ENCODE assay signal across 22 cellular contexts in genomic region chr17:13833921-13834320, GRCh38.
A peak's percentile ranks its signal among the peaks of the same experiment; 100 is the strongest.
DNase-seq lines count a peak whose midpoint lies in the region; ATAC-seq and TF ChIP-seq lines count a peak whose summit lies in the region.
"Had no signal": no experiment of that assay in that cellular context is flagged by ENCODE, and none has a peak within 500 bp of the region (broad histone marks: within the 10 kb centered on the region; RNA-seq: fewer than 3 reads in every experiment).

No MANE protein-coding gene starts in this region.

- no peak overlapping the region for H2AFZ ChIP-seq in mammary epithelial cell (ENCODE audit: low read depth, low read length)

- H3K36me3 ChIP-seq in mammary epithelial cell (ENCODE audit: insufficient read depth, low read length) (no peaks in the 10 kb centered on the region), gastroesophageal sphincter (no peaks in the 10 kb centered on the region)

- H3K4me1 Mint-ChIP-seq in MCF 10A (ENCODE audit: insufficient read depth, unreplicated experiment): no peaks in the 10 kb centered on the region

- CTCF ChIA-PET in mammary epithelial cell (lab: Charles Lee; ENCODE audit: low non-redundant PET) (no interaction called here), MCF 10A (lab: Yijun Ruan, JAX) (no interaction called here)

- BruUV-seq in mammary epithelial cell (replicated peaks; lab: Mats Ljungman, UMichigan): no TSS peak
- BruUV-seq in MCF 10A (replicated peaks; lab: Mats Ljungman, UMichigan): no TSS peak

- H3K27me3 Mint-ChIP-seq in MCF 10A (ENCODE audit: insufficient read depth, unreplicated experiment): no peaks in the 10 kb centered on the region
- H3K27me3 Mint-ChIP-seq: CD4-positive, alpha-beta T cell had no signal

- no peaks in the 10 kb centered on the region for H3K4me1 ChIP-seq in mammary epithelial cell (ENCODE audit: insufficient read depth, low read length)
- H3K4me1 ChIP-seq in gastroesophageal sphincter: no peaks in the 10 kb centered on the region
- H3K4me1 ChIP-seq: BLaER1 treated with 17β-estradiol and CSF1 and Interleukin-3, amounts not matched to agents 10 nM and 100 nM had no signal

- WGBS in mammary epithelial cell (ENCODE audit: low coverage, missing lambda C conversion rate): 78% methylated on average over 2 of the region's 2 CpGs
- 86 to 88% methylated on average over 1 to 2 of the region's 2 CpGs for WGBS in gastroesophageal sphincter (ENCODE audit: low coverage in 1 of 2), 2 donors

- no peak overlapping the region for H3K4me3 ChIP-seq in mammary epithelial cell (replicated peaks in 1 of 3; ENCODE audit: insufficient read depth in 1 of 3, low read depth in 2 of 3, low read length in 3 of 3)
- H3K4me3 ChIP-seq in fibroblast of villous mesenchyme (ENCODE audit: low read depth, low read length): no peak overlapping the region
- H3K4me3 ChIP-seq in gastroesophageal sphincter: no peak overlapping the region
- H3K4me3 ChIP-seq: BLaER1 treated with 17β-estradiol and CSF1 and Interleukin-3, amounts not matched to agents 10 nM and 100 nM had no signal

- intact Hi-C loops in mammary epithelial cell (cut with micrococcal nuclease) (no loop called here), MCF 10A (cut with micrococcal nuclease) (no loop called here)

- H3K9ac ChIP-seq in mammary epithelial cell (ENCODE audit: insufficient read depth, low read length): no peak overlapping the region
- H3K9ac ChIP-seq: BLaER1 treated with 17β-estradiol and CSF1 and Interleukin-3, amounts not matched to agents 10 nM and 100 nM; SK-N-SH had no signal

- H3K27me3 ChIP-seq in mammary epithelial cell (ENCODE audit: insufficient read depth, low read length) (no peaks in the 10 kb centered on the region), gastroesophageal sphincter (no peaks in the 10 kb centered on the region)
- H3K27me3 ChIP-seq: BLaER1 treated with 17β-estradiol and CSF1 and Interleukin-3, amounts not matched to agents 10 nM and 100 nM had no signal

- in situ Hi-C loops in mammary epithelial cell (cut with MboI; ENCODE audit: low sequenced_read_pairs in 2 of 2): no loop called here

- H3K9me3 ChIP-seq in mammary epithelial cell (replicated peaks; ENCODE audit: insufficient read depth, low read length) (peaks cover 2% of the 10 kb centered on the region), gastroesophageal sphincter (no peaks in the 10 kb centered on the region)
- H3K9me3 ChIP-seq: SK-N-SH had no signal

- H3K27ac Mint-ChIP-seq in MCF 10A (ENCODE audit: low read depth, unreplicated experiment): no peak overlapping the region
- H3K27ac Mint-ChIP-seq: CD4-positive, alpha-beta T cell had no signal

- no peaks in the 10 kb centered on the region for H3K36me3 Mint-ChIP-seq in MCF 10A (ENCODE audit: insufficient read depth, unreplicated experiment)

- no peaks in the 10 kb centered on the region for H3K79me2 ChIP-seq in mammary epithelial cell (ENCODE audit: insufficient read depth, low read length)

- no peaks in the 10 kb centered on the region for H3K9me3 Mint-ChIP-seq in MCF 10A (ENCODE audit: unreplicated experiment)
- H3K9me3 Mint-ChIP-seq: CD4-positive, alpha-beta T cell had no signal

- H3K27ac ChIP-seq in mammary epithelial cell (ENCODE audit: insufficient read depth, low read depth, low read length): no peak overlapping the region
- H3K27ac ChIP-seq in gastroesophageal sphincter: no peak overlapping the region
- H3K27ac ChIP-seq: 22Rv1; BLaER1 treated with 17β-estradiol and CSF1 and Interleukin-3, amounts not matched to agents 10 nM and 100 nM; HL-60 had no signal

- no peak for TF ChIP-seq CTCF in mammary epithelial cell (conservative IDR thresholded peaks at IDR 0.05 in 1 of 2, IDR thresholded peaks at IDR 0.05 in 1 of 2; ENCODE audit: extremely low read depth in 1 of 2, insufficient read depth in 1 of 2, low read depth in 1 of 2, low read length in 2 of 2)
- TF ChIP-seq CTCF in MCF 10A (IDR thresholded peaks at IDR 0.05; ENCODE audit: unreplicated experiment): no peak
- TF ChIP-seq CTCF in fibroblast of villous mesenchyme (IDR thresholded peaks at IDR 0.05; ENCODE audit: insufficient read depth, low read depth, low read length): no peak
- no peak for TF ChIP-seq CTCF in gastroesophageal sphincter (IDR thresholded peaks at IDR 0.05)

- ATAC-seq in HG02623 (IDR thresholded peaks at IDR 0.05; ENCODE audit: unreplicated experiment): no peak
- no peak for ATAC-seq in gastroesophageal sphincter

- dilution Hi-C loops in mammary epithelial cell (cut with HindIII; ENCODE audit: low sequenced_read_pairs): no loop called here

- no peaks in the 10 kb centered on the region for H4K20me1 ChIP-seq in mammary epithelial cell (ENCODE audit: insufficient read depth, low read length)
- H4K20me1 ChIP-seq: BLaER1 treated with 17β-estradiol and CSF1 and Interleukin-3, amounts not matched to agents 10 nM and 100 nM had no signal

- POLR2A ChIA-PET in MCF 10A (lab: Yijun Ruan, JAX): no interaction called here

- TF ChIP-seq POLR2A in gastroesophageal sphincter (IDR thresholded peaks at IDR 0.05): no peak

- H3K4me2 ChIP-seq in mammary epithelial cell (ENCODE audit: insufficient read depth, low read depth, low read length): no peak overlapping the region
- H3K4me2 ChIP-seq: BLaER1 treated with 17β-estradiol and CSF1 and Interleukin-3, amounts not matched to agents 10 nM and 100 nM; SK-N-SH had no signal

- H3K4me3 Mint-ChIP-seq in MCF 10A (ENCODE audit: unreplicated experiment): no peak overlapping the region
- H3K4me3 Mint-ChIP-seq: CD4-positive, alpha-beta T cell had no signal

- peak; percentile 4 for DNase-seq in mammary epithelial cell
- no peak for DNase-seq in MCF 10A (ENCODE audit: unreplicated experiment)
- peak; percentile 6 for DNase-seq in amniotic epithelial cell (ENCODE audit: low read depth)
- DNase-seq in fibroblast of villous mesenchyme (ENCODE audit: low read depth): peak; percentile 3
- no peak for DNase-seq in central memory CD4-positive, alpha-beta T cell
- DNase-seq in NCI-H1105 treated with DMSO at 0.1 percent for 48 hours (lab: John Stamatoyannopoulos, UW): no peak
- DNase-seq: AML-193; CD4-positive, alpha-beta T cell; HCEC 1CT; MV-4-11; NCI-H1105; NCI-H146; NCI-H2029; NCI-H446; NCI-H524 treated with DMSO at 0.1 percent for 48 hours; NCI-H774; SK-N-SH had no signal

- no peak for TF ChIP-seq EP300 in gastroesophageal sphincter (IDR thresholded peaks at IDR 0.05)

Comparison
In these comparisons a context has a peak if more than half of its experiments do, and no peak if none do; other contexts are left out.
1. DNase-seq: peak in mammary epithelial cell (single experiment), amniotic epithelial cell (single experiment) and fibroblast of villous mesenchyme (single experiment); none in MCF 10A (single experiment), central memory CD4-positive, alpha-beta T cell (single experiment) and NCI-H1105 treated with DMSO at 0.1 percent for 48 hours (single experiment).